Comparison of ENCODE assay signal across 8 cellular contexts in the genomic region with DNA sequence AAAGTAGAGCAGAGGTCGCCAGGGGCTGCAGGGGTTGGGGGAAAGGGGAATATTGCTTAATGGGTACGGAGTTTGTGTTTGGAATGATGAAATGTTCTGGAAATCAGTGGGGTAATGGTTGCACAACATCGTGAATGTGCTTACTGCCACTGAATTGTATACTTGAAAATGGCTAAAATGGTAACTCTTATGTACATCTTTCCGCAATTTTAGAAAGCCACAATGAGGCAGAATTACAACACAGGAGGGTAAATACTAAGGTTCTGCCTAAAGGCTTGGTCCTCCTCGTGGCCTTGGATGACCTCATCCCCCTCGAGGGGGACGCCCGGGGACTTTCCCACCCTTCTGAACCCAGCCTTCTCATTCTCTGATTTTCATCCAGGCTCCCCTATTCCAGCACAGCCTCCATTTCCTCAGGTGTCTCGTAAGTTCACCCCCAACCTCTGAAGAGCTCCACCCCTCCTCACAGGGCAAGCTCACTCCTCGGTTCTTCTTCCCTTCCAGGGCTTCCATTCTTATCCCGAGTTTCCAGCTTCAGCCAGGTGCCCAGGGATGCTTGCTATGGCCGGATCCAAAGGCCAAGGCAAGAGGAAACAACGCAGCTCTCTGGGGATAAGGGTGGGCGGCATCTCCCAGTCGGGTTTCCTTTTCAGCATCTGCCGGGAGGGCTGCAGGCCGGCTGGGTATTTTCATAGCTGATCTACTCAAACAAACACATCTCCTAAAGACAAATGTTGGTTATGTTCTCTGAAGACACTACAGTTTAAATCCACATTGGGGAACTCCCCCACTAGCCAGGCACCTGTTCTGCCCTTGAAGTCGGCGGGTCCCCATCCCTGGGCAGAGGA.
DNase-seq lines count a peak whose midpoint lies in the region; ATAC-seq and TF ChIP-seq lines count a peak whose summit lies in the region.

No MANE protein-coding gene starts in this region.

- H3K27me3 ChIP-seq in ovary = no peaks in the 10 kb centered on the region

- H3K9me3 ChIP-seq in ovary = no peaks in the 10 kb centered on the region

- no peak overlapping the region for H3K4me3 ChIP-seq in ovary

- DNase-seq in SKM-1 (lab: John Stamatoyannopoulos, UW; ENCODE audit: unreplicated experiment) = peak; percentile 68
- DNase-seq in ovary = no peak
- no peak for DNase-seq in stimulated activated naive CD4-positive, alpha-beta T cell (lab: John Stamatoyannopoulos, UW)
- no peak for DNase-seq in NCI-H510A (lab: John Stamatoyannopoulos, UW)
- DNase-seq in omental fat pad (ENCODE audit: low spot score) = no peak
- DNase-seq in NCI-H1436 treated with DMSO at 0.1 percent for 48 hours (lab: John Stamatoyannopoulos, UW) = no peak

- TF ChIP-seq EP300 in ovary (IDR thresholded peaks at IDR 0.05) = peak; percentile 34

- H3K36me3 ChIP-seq in ovary = no peaks in the 10 kb centered on the region

- TF ChIP-seq CTCF in ovary (IDR thresholded peaks at IDR 0.05) (no peak), omental fat pad (IDR thresholded peaks at IDR 0.05) (no peak)

- H3K4me1 ChIP-seq in ovary (ENCODE audit: insufficient read depth) = no peaks in the 10 kb centered on the region

- no peak for TF ChIP-seq POLR2A in ovary (IDR thresholded peaks at IDR 0.05)

- 57 to 73% (median 62%) methylated on average over 19 of the region's 19 CpGs for WGBS in ovary, 3 donors

- ATAC-seq in GM18873 (IDR thresholded peaks at IDR 0.05; ENCODE audit: low FRiP score, unreplicated experiment) (peak; percentile 76), HG02840 (IDR thresholded peaks at IDR 0.05; ENCODE audit: low FRiP score, unreplicated experiment) (peak; percentile 53), omental fat pad (ENCODE audit: low FRiP score) (no peak)

- H3K27ac ChIP-seq in ovary = no peak overlapping the region

- intact Hi-C loops in ovary (cut with DNase I) = no loop called here
